In the genomic region with DNA sequence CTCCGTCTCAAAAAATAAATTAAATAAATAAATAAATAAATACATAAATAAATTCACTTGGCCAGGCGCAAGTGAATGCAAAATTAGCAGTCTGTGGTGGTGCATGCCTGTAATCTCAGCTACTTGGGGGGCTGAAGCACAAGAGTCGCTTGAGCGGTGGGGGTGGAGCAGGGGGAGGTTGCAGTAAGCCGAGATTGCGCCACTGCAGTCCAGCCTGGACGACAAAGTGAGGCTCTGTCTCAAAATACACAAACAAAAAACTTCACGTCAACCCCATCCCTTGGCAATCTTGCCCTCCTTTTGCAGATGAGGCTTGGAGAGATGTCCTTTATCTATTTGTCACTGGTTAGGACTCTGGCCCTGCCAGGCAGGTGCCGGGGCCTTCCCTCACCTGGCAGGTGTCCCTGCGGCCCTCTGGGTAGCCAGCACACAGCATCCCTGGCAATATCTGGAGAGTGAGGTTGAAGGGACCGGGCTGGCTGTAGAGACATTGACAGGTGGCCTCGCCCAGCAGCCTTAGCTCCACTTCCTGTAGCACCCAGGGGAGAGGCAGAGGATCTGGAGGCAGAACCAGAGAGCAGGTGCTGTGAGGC, we compare ENCODE assay signal across 1 cellular context.
TF ChIP-seq lines count a peak whose summit lies in the region.

No MANE protein-coding gene starts in this region.

TF ChIP-seq in HepG2, 621 proteins besides CTCF, POLR2A, EP300 and RAD21 (continued from another document):
- TF ChIP-seq ZBTB7B (CRISPR knock-in tag; IDR thresholded peaks at IDR 0.05) (0 out of 2 replicates have a peak, but pooled peaks have one; percentile 31), LCORL (IDR thresholded peaks at IDR 0.05) (no peak), LCORL (CRISPR knock-in tag; IDR thresholded peaks at IDR 0.05) (0 out of 2 replicates have a peak, but pooled peaks have one; percentile 21), ZEB1 (IDR thresholded peaks at IDR 0.05; ENCODE audit: insufficient replicate concordance, low read depth) (peak; percentile 70), FOXO1 (CRISPR knock-in tag; IDR thresholded peaks at IDR 0.05) (0 out of 2 replicates have a peak, but pooled peaks have one; percentile 5), ZNF776 (CRISPR knock-in tag; IDR thresholded peaks at IDR 0.05) (no peak), ZNF10 (CRISPR knock-in tag; IDR thresholded peaks at IDR 0.05; ENCODE audit: borderline replicate concordance, low read depth) (no peak), ZFP62 (CRISPR knock-in tag; IDR thresholded peaks at IDR 0.05) (no peak), ZNF567 (CRISPR knock-in tag; IDR thresholded peaks at IDR 0.05; ENCODE audit: borderline replicate concordance) (0 out of 2 replicates have a peak, but pooled peaks have one; percentile 31), ZNF101 (CRISPR knock-in tag; IDR thresholded peaks at IDR 0.05; ENCODE audit: borderline replicate concordance, low read depth) (no peak), DNMT3B (CRISPR knock-in tag; conservative IDR thresholded peaks at IDR 0.05) (no peak), RELA (CRISPR knock-in tag; IDR thresholded peaks at IDR 0.05) (no peak)
- TF ChIP-seq, protein P1, sequence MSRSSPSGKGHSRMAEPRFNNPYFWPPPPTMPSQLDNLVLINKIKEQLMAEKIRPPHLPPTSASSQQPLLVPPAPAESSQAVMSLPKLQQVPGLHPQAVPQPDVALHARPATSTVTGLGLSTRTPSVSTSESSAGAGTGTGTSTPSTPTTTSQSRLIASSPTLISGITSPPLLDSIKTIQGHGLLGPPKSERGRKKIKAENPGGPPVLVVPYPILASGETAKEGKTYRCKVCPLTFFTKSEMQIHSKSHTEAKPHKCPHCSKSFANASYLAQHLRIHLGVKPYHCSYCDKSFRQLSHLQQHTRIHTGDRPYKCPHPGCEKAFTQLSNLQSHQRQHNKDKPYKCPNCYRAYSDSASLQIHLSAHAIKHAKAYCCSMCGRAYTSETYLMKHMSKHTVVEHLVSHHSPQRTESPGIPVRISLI (CRISPR knock-in tag; IDR thresholded peaks at IDR 0.05; ENCODE audit: borderline replicate concordance), result peak; percentile 40; the same call in 1 of the 2 replicates
- TF ChIP-seq, protein P2, sequence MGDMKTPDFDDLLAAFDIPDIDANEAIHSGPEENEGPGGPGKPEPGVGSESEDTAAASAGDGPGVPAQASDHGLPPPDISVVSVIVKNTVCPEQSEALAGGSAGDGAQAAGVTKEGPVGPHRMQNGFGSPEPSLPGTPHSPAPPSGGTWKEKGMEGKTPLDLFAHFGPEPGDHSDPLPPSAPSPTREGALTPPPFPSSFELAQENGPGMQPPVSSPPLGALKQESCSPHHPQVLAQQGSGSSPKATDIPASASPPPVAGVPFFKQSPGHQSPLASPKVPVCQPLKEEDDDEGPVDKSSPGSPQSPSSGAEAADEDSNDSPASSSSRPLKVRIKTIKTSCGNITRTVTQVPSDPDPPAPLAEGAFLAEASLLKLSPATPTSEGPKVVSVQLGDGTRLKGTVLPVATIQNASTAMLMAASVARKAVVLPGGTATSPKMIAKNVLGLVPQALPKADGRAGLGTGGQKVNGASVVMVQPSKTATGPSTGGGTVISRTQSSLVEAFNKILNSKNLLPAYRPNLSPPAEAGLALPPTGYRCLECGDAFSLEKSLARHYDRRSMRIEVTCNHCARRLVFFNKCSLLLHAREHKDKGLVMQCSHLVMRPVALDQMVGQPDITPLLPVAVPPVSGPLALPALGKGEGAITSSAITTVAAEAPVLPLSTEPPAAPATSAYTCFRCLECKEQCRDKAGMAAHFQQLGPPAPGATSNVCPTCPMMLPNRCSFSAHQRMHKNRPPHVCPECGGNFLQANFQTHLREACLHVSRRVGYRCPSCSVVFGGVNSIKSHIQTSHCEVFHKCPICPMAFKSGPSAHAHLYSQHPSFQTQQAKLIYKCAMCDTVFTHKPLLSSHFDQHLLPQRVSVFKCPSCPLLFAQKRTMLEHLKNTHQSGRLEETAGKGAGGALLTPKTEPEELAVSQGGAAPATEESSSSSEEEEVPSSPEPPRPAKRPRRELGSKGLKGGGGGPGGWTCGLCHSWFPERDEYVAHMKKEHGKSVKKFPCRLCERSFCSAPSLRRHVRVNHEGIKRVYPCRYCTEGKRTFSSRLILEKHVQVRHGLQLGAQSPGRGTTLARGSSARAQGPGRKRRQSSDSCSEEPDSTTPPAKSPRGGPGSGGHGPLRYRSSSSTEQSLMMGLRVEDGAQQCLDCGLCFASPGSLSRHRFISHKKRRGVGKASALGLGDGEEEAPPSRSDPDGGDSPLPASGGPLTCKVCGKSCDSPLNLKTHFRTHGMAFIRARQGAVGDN (CRISPR knock-in tag; IDR thresholded peaks at IDR 0.05), result peak; percentile 39; the same call in 1 of the 2 replicates
- TF ChIP-seq, protein P3, sequence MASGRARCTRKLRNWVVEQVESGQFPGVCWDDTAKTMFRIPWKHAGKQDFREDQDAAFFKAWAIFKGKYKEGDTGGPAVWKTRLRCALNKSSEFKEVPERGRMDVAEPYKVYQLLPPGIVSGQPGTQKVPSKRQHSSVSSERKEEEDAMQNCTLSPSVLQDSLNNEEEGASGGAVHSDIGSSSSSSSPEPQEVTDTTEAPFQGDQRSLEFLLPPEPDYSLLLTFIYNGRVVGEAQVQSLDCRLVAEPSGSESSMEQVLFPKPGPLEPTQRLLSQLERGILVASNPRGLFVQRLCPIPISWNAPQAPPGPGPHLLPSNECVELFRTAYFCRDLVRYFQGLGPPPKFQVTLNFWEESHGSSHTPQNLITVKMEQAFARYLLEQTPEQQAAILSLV (CRISPR knock-in tag; IDR thresholded peaks at IDR 0.05; ENCODE audit: borderline replicate concordance), result no peak
- TF ChIP-seq, protein P4, sequence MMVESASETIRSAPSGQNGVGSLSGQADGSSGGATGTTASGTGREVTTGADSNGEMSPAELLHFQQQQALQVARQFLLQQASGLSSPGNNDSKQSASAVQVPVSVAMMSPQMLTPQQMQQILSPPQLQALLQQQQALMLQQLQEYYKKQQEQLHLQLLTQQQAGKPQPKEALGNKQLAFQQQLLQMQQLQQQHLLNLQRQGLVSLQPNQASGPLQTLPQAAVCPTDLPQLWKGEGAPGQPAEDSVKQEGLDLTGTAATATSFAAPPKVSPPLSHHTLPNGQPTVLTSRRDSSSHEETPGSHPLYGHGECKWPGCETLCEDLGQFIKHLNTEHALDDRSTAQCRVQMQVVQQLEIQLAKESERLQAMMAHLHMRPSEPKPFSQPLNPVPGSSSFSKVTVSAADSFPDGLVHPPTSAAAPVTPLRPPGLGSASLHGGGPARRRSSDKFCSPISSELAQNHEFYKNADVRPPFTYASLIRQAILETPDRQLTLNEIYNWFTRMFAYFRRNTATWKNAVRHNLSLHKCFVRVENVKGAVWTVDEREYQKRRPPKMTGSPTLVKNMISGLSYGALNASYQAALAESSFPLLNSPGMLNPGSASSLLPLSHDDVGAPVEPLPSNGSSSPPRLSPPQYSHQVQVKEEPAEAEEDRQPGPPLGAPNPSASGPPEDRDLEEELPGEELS (CRISPR knock-in tag; IDR thresholded peaks at IDR 0.05), result 0 out of 2 replicates have a peak, but pooled peaks have one; percentile 38
